1 cellular context compared by ENCODE assay signal in the genomic region with DNA sequence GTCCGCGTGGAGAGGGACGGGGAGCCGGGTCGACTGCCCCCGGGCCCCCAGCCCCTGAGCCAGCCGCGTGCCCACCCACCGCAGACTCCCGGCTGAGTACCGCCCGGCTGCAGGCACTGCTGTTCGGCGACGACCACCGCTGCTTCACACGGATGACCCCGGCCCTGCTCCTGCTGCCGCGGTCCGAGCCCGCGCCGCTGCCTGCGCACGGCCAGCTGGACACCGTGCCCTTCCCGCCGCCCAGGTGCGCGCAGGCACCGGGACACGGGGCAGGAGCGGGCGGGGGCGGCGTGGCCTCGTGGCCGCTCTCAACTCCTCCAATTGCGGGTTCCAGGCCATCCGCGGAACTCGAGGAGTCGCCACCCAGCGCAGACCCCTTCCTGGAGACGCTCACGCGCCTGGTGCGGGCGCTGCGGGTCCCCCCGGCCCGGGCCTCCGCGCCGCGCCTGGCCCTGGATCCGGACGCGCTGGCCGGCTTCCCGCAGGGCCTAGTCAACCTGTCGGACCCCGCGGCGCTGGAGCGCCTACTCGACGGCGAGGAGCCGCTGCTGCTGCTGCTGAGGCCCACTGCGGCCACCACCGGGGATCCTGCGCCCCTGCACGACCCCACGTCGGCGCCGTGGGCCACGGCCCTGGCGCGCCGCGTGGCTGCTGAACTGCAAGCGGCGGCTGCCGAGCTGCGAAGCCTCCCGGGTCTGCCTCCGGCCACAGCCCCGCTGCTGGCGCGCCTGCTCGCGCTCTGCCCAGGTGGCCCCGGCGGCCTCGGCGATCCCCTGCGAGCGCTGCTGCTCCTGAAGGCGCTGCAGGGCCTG.
TF ChIP-seq lines count a peak whose summit lies in the region.

No MANE protein-coding gene starts in this region.

TF ChIP-seq in K562, 482 proteins besides CTCF, POLR2A, EP300 and RAD21:
- TF ChIP-seq POLR2G (IDR thresholded peaks at IDR 0.05; ENCODE audit: low read depth, low read length) (peak; percentile 45), ZNF780A (CRISPR knock-in tag; IDR thresholded peaks at IDR 0.05) (no peak), RBFOX2 (IDR thresholded peaks at IDR 0.05; ENCODE audit: low read depth, low read length) (peak; percentile 3; the same call in 1 of the 2 replicates), RBM22 (IDR thresholded peaks at IDR 0.05; ENCODE audit: low read depth, low read length, poor library complexity, severe bottlenecking) (peak; percentile 18), ZNF75A (CRISPR knock-in tag; IDR thresholded peaks at IDR 0.05) (no peak), FOXA3 (CRISPR knock-in tag; conservative IDR thresholded peaks at IDR 0.05 in 1 of 2, IDR thresholded peaks at IDR 0.05 in 1 of 2) (no peak), CCAR2 (IDR thresholded peaks at IDR 0.05; ENCODE audit: low read depth, low read length) (no peak), LEF1 (IDR thresholded peaks at IDR 0.05) (no peak), NFRKB (IDR thresholded peaks at IDR 0.05; ENCODE audit: low read depth) (no peak), HSF4 (CRISPR knock-in tag; IDR thresholded peaks at IDR 0.05; ENCODE audit: borderline replicate concordance) (no peak)
- TF ChIP-seq, protein P1, sequence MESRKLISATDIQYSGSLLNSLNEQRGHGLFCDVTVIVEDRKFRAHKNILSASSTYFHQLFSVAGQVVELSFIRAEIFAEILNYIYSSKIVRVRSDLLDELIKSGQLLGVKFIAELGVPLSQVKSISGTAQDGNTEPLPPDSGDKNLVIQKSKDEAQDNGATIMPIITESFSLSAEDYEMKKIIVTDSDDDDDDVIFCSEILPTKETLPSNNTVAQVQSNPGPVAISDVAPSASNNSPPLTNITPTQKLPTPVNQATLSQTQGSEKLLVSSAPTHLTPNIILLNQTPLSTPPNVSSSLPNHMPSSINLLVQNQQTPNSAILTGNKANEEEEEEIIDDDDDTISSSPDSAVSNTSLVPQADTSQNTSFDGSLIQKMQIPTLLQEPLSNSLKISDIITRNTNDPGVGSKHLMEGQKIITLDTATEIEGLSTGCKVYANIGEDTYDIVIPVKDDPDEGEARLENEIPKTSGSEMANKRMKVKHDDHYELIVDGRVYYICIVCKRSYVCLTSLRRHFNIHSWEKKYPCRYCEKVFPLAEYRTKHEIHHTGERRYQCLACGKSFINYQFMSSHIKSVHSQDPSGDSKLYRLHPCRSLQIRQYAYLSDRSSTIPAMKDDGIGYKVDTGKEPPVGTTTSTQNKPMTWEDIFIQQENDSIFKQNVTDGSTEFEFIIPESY (CRISPR knock-in tag; IDR thresholded peaks at IDR 0.05) = peak; percentile 89
